Comparison of ENCODE assay signal across 8 cellular contexts in genomic region chr19:1508507-1508856, GRCh38. TPM values are rescaled to one million over a fixed set of nuclear protein-coding genes. Genes with fewer than 3 reads are reported as not detected.
A peak's percentile ranks its signal among the peaks of the same experiment; 100 is the strongest.
DNase-seq lines count a peak whose midpoint lies in the region; ATAC-seq, FAIRE-seq and TF ChIP-seq lines count a peak whose summit lies in the region.

No MANE protein-coding gene starts in this region.

- WGBS in small intestine, 3 donors: 32 to 36% (median 33%) methylated on average over 12 of the region's 12 CpGs

- peak overlapping the region in 1 of 2 donors; percentile 96 for H3K27ac ChIP-seq in ascending aorta
- peak overlapping the region; percentile 17 to 35 for H3K27ac ChIP-seq in small intestine (ENCODE audit: low read depth in 1 of 2, low read length in 1 of 2)

- no peak for FAIRE-seq in small intestine (lab: Jason Lieb, UNC)
- no peak for FAIRE-seq in RCC 7860 (lab: Jason Lieb, UNC)

- no peak for ATAC-seq in HG03432 (IDR thresholded peaks at IDR 0.05; ENCODE audit: unreplicated experiment)
- no peak for ATAC-seq in GM21526 (IDR thresholded peaks at IDR 0.05; ENCODE audit: low FRiP score, unreplicated experiment)

- intact Hi-C loops in ascending aorta (cut with DNase I): loop anchor here (1.0 kb wide), 1 partner anchor 29 kb away; the partner anchor contains the start of gene C19orf25

- DNase-seq in HFF-Myc (ENCODE audit: extremely low read depth, low read depth) (no peak), ascending aorta (ENCODE audit: low spot score in 2 of 2) (no peak), small intestine (no peak), RCC 7860 (ENCODE audit: low spot score) (no peak), foreskin melanocyte (no peak)

- no peaks in the 10 kb centered on the region for H3K9me3 ChIP-seq in ascending aorta
- H3K9me3 ChIP-seq in iPS-15b (ENCODE audit: control insufficient read depth, insufficient read depth, low read length): no peaks in the 10 kb centered on the region
- H3K9me3 ChIP-seq in small intestine (ENCODE audit: control insufficient read depth, low read depth): no peaks in the 10 kb centered on the region

- H3K4me3 ChIP-seq in HFF-Myc (replicated peaks; ENCODE audit: low read depth, low read length) (0 out of 2 replicates have a peak overlapping the region, but pooled peaks have one; percentile 7), ascending aorta (peak overlapping the region; percentile 14 to 66), iPS-15b (ENCODE audit: low read depth, low read length) (peak overlapping the region; percentile 36), small intestine (ENCODE audit: low read depth in 1 of 2, low read length in 2 of 2) (no peak overlapping the region)

- H3K4me1 ChIP-seq in ascending aorta (peaks cover 9 to 11% of the 10 kb centered on the region in 2 donors), iPS-15b (ENCODE audit: control insufficient read depth, insufficient read depth, low read length) (peaks cover 2% of the 10 kb centered on the region), small intestine (ENCODE audit: control insufficient read depth in 2 of 2, insufficient read depth in 1 of 2, low read depth in 1 of 2, low read length in 1 of 2) (peaks cover 2 to 6% of the 10 kb centered on the region in 2 donors)

- H3K36me3 ChIP-seq in ascending aorta (no peaks in the 10 kb centered on the region), iPS-15b (ENCODE audit: control insufficient read depth, insufficient read depth, low read length) (no peaks in the 10 kb centered on the region), small intestine (ENCODE audit: control insufficient read depth in 2 of 2, insufficient read depth in 2 of 2, low read length in 2 of 2) (no peaks in the 10 kb centered on the region)

- TF ChIP-seq CTCF in HFF-Myc (IDR thresholded peaks at IDR 0.05; ENCODE audit: low read depth, low read length, missing control alignments): no peak
- no peak for TF ChIP-seq CTCF in ascending aorta (IDR thresholded peaks at IDR 0.05)

- no peak overlapping the region for H3K9ac ChIP-seq in iPS-15b (ENCODE audit: low read depth, low read length)

- H3K27me3 ChIP-seq in ascending aorta: peaks cover 7% of the 10 kb centered on the region
- H3K27me3 ChIP-seq in iPS-15b (ENCODE audit: control insufficient read depth, insufficient read depth, low read length): peaks cover 17% of the 10 kb centered on the region
- H3K27me3 ChIP-seq in small intestine (ENCODE audit: control insufficient read depth in 2 of 2, insufficient read depth in 2 of 2, low read length in 2 of 2): peaks cover 0 to 2% of the 10 kb centered on the region in 2 donors

RNA-seq across cellular contexts. Expression of gene ADAMTSL5, which starts 4.3 kb away (rescaled TPM):
- total RNA-seq in ascending aorta: 0.43 TPM
- polyA plus RNA-seq in small intestine: 10 to 100 TPM in 2 of 3 donors, 1 to 10 TPM in 1; 6.4 to 24.8 (median 13.2) TPM

RNA-seq across cellular contexts. Expression of gene PLK5, which starts 15.4 kb away (rescaled TPM):
- total RNA-seq in ascending aorta: not detected
- polyA plus RNA-seq in small intestine: under 1 TPM in 1 of 3 donors, not detected in 2; 0.25 TPM

RNA-seq across cellular contexts. Expression of gene REEP6, which starts 17.5 kb away (rescaled TPM):
- 3.2 TPM for total RNA-seq in ascending aorta
- polyA plus RNA-seq in small intestine: 100 to 1,000 TPM; 167 to 363 (median 208) TPM

RNA-seq across cellular contexts. Expression of gene PCSK4, which starts 18.3 kb away (rescaled TPM):
- 1.5 TPM for total RNA-seq in ascending aorta
- polyA plus RNA-seq in small intestine: 10 to 100 TPM in 2 of 3 donors, 1 to 10 TPM in 1; 5.1 to 13.0 (median 12.5) TPM

RNA-seq across cellular contexts. Expression of gene C19orf25, which starts 29.5 kb away (rescaled TPM):
- total RNA-seq in ascending aorta: 32.7 TPM
- polyA plus RNA-seq in small intestine: 10 to 100 TPM; 44.6 to 62.1 (median 61.1) TPM

Comparison
In these comparisons a context has a peak if more than half of its experiments do, and no peak if none do; other contexts are left out.
1. H3K4me3 ChIP-seq: peak in HFF-Myc (single experiment), ascending aorta (2 of 2) and iPS-15b (single experiment); none in small intestine (0 of 2).